9 cellular contexts compared by ENCODE assay signal in the genomic region with DNA sequence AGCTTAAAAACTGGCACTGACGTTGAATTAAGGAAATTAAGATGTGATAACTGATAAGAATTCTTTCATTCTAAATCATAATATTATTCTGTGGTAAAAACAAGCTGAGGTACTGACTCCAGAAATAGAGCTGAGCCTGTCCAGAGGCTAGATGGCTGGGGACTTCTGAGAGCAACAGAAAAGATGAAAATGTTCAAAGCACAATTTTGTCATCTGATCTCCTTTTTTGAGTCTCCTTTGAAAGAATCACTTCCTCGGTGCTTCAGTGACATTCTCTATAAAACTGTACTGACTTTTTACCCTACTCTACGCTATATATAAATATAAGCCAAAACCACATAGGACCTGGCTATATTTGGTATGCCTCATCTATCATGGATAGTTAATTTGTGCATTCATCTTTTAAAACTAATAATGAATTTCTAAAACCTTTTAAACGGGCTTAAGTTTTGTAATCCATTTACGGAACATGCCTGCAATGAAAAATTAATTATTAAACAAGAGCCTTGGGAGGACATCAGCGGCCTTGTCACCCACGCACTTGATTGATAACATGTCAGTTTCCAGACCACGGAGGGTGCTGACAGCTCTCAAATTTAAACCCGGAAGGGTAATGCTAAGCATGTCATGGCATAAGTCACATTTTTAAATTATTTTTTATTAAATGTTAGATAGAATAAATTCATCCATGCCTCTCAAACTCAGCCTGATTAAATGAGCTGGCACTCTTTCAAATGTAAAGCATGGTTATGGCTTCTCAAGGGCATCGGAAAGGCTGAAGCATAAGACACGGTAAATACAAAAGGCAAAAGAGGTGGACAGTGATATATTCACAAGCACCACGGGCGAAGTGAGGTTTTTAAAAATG.
A peak's percentile ranks its signal among the peaks of the same experiment; 100 is the strongest.
DNase-seq lines count a peak whose midpoint lies in the region; ATAC-seq and TF ChIP-seq lines count a peak whose summit lies in the region.
"Had no signal": no experiment of that assay in that cellular context is flagged by ENCODE, and none has a peak within 500 bp of the region (broad histone marks: within the 10 kb centered on the region; RNA-seq: fewer than 3 reads in every experiment).

No MANE protein-coding gene starts in this region.

- H3K36me3 ChIP-seq in ovary = no peaks in the 10 kb centered on the region

- no peaks in the 10 kb centered on the region for H3K36me3 Mint-ChIP-seq in WTC11
- no peaks in the 10 kb centered on the region for H3K36me3 Mint-ChIP-seq in nephron (ENCODE audit: low read depth)
- H3K36me3 Mint-ChIP-seq: activated naive CD4-positive, alpha-beta T cell treated with anti-CD3 and anti-CD28 coated beads, Interleukin-2, amount 50 U/mL, for 24 hours had no signal

- TF ChIP-seq EP300 in ovary (IDR thresholded peaks at IDR 0.05) = no peak

- POLR2A ChIA-PET in WTC11 (lab: Charles Lee) = interaction anchor here (0.6 kb wide), 1 partner anchor 27 kb away, joined by 3 read pairs; no protein-coding TSS in a partner anchor

- H3K9me3 Mint-ChIP-seq in WTC11 (peaks cover 3% of the 10 kb centered on the region; the same call in 1 of the 2 replicates), nephron (peaks cover 3% of the 10 kb centered on the region)
- H3K9me3 Mint-ChIP-seq: activated naive CD4-positive, alpha-beta T cell treated with anti-CD3 and anti-CD28 coated beads, Interleukin-2, amount 50 U/mL, for 24 hours had no signal

- H3K4me3 ChIP-seq in ovary = no peak overlapping the region

- WGBS in ovary, 3 donors = 75 to 76% (median 75%) methylated on average over 13 of the region's 13 CpGs

- H3K9me3 ChIP-seq in ovary = no peaks in the 10 kb centered on the region

- intact Hi-C loops in ovary (cut with DNase I) = no loop called here

- no peak overlapping the region for H3K27ac ChIP-seq in ovary

- CTCF ChIA-PET in WTC11 (lab: Charles Lee) = interaction anchor here (0.6 to 1.7 kb wide), 37 partner anchors 10 to 502 kb away, joined by 3 to 19 read pairs (median 4); no protein-coding TSS in a partner anchor

- DNase-seq in WTC11 (ENCODE audit: low spot score) (no peak), ovary (no peak), ureter (ENCODE audit: low spot score) (no peak), iPS-NIHi11 (ENCODE audit: low spot score) (no peak), HPDE6-E6E7 (ENCODE audit: extremely low spot score) (no peak)

- H3K4me1 Mint-ChIP-seq in WTC11 = peaks cover 13% of the 10 kb centered on the region
- H3K4me1 Mint-ChIP-seq in nephron = no peaks in the 10 kb centered on the region
- H3K4me1 Mint-ChIP-seq: activated naive CD4-positive, alpha-beta T cell treated with anti-CD3 and anti-CD28 coated beads, Interleukin-2, amount 50 U/mL, for 24 hours had no signal

- H3K4me3 Mint-ChIP-seq in WTC11 (no peak overlapping the region), nephron (peak overlapping the region; percentile 14 to 63 (median 50))
- H3K4me3 Mint-ChIP-seq: activated naive CD4-positive, alpha-beta T cell treated with anti-CD3 and anti-CD28 coated beads, Interleukin-2, amount 50 U/mL, for 24 hours had no signal

- H3K4me1 ChIP-seq in ovary (ENCODE audit: insufficient read depth) = no peaks in the 10 kb centered on the region

- H3K27me3 Mint-ChIP-seq in WTC11 (ENCODE audit: low read depth) = no peaks in the 10 kb centered on the region
- H3K27me3 Mint-ChIP-seq in nephron (ENCODE audit: low read depth) = no peaks in the 10 kb centered on the region
- H3K27me3 Mint-ChIP-seq: activated naive CD4-positive, alpha-beta T cell treated with anti-CD3 and anti-CD28 coated beads, Interleukin-2, amount 50 U/mL, for 24 hours had no signal

- no peaks in the 10 kb centered on the region for H3K27me3 ChIP-seq in ovary

- no peak for TF ChIP-seq CTCF in WTC11 (IDR thresholded peaks at IDR 0.05)
- TF ChIP-seq CTCF in nephron (IDR thresholded peaks at IDR 0.05; ENCODE audit: unreplicated experiment in 3 of 3) = peak in 1 of 3 experiments; percentile 23
- TF ChIP-seq CTCF in ovary (IDR thresholded peaks at IDR 0.05) = no peak

- H3K27ac Mint-ChIP-seq in WTC11 (no peak overlapping the region), nephron (peak overlapping the region; percentile 35 to 61 (median 60))
- H3K27ac Mint-ChIP-seq: activated naive CD4-positive, alpha-beta T cell treated with anti-CD3 and anti-CD28 coated beads, Interleukin-2, amount 50 U/mL, for 24 hours had no signal

- peak; percentile 17 for ATAC-seq in GM18519 (IDR thresholded peaks at IDR 0.05; ENCODE audit: low FRiP score, unreplicated experiment)
- peak; percentile 46 for ATAC-seq in HG02798 (IDR thresholded peaks at IDR 0.05; ENCODE audit: poor library complexity, unreplicated experiment)
- peak; percentile 9; the same call in 1 of the 2 replicates for ATAC-seq in WTC11

- TF ChIP-seq POLR2A in ovary (IDR thresholded peaks at IDR 0.05) = no peak

TF ChIP-seq in WTC11, 78 proteins besides CTCF, POLR2A, EP300 and RAD21:
- TF ChIP-seq, protein P1, sequence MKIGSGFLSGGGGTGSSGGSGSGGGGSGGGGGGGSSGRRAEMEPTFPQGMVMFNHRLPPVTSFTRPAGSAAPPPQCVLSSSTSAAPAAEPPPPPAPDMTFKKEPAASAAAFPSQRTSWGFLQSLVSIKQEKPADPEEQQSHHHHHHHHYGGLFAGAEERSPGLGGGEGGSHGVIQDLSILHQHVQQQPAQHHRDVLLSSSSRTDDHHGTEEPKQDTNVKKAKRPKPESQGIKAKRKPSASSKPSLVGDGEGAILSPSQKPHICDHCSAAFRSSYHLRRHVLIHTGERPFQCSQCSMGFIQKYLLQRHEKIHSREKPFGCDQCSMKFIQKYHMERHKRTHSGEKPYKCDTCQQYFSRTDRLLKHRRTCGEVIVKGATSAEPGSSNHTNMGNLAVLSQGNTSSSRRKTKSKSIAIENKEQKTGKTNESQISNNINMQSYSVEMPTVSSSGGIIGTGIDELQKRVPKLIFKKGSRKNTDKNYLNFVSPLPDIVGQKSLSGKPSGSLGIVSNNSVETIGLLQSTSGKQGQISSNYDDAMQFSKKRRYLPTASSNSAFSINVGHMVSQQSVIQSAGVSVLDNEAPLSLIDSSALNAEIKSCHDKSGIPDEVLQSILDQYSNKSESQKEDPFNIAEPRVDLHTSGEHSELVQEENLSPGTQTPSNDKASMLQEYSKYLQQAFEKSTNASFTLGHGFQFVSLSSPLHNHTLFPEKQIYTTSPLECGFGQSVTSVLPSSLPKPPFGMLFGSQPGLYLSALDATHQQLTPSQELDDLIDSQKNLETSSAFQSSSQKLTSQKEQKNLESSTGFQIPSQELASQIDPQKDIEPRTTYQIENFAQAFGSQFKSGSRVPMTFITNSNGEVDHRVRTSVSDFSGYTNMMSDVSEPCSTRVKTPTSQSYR (CRISPR knock-in tag; IDR thresholded peaks at IDR 0.05) = no peak
- TF ChIP-seq NFYB (CRISPR knock-in tag; conservative IDR thresholded peaks at IDR 0.05; ENCODE audit: low read depth) = no peak
- no peak for TF ChIP-seq ZNF219 (CRISPR knock-in tag; IDR thresholded peaks at IDR 0.05; ENCODE audit: borderline replicate concordance)
- TF ChIP-seq, protein P2, sequence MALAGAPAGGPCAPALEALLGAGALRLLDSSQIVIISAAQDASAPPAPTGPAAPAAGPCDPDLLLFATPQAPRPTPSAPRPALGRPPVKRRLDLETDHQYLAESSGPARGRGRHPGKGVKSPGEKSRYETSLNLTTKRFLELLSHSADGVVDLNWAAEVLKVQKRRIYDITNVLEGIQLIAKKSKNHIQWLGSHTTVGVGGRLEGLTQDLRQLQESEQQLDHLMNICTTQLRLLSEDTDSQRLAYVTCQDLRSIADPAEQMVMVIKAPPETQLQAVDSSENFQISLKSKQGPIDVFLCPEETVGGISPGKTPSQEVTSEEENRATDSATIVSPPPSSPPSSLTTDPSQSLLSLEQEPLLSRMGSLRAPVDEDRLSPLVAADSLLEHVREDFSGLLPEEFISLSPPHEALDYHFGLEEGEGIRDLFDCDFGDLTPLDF (CRISPR knock-in tag; IDR thresholded peaks at IDR 0.05) = no peak
- TF ChIP-seq ZBTB21 (CRISPR knock-in tag; IDR thresholded peaks at IDR 0.05; ENCODE audit: borderline replicate concordance) = no peak
- no peak for TF ChIP-seq ZNF121 (CRISPR knock-in tag; IDR thresholded peaks at IDR 0.05)
- TF ChIP-seq OVOL2 (CRISPR knock-in tag; IDR thresholded peaks at IDR 0.05; ENCODE audit: borderline replicate concordance) = no peak
- TF ChIP-seq ZNF416 (CRISPR knock-in tag; IDR thresholded peaks at IDR 0.05) = no peak
